36 cellular contexts compared by ENCODE assay signal in the genomic region with DNA sequence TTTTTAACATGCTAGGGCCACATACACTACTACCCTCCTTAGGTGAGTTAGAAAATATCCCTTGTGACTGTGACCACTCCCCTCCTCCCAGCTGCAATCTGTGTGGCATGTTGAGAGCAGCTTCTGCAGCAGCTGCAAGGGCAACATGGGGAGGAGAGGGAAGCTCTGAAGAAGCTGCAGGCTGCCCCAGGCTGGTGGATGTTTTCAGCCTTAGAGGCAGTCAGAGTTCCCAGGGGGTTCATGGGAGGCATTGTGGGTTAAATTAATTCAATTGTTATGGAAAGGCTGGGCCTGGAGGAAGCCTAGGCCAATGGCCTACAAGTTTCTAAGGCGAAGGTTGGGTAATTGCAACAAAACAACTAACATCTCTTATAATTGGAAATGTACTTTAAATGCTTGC.
"Had no signal": no experiment of that assay in that cellular context is flagged by ENCODE, and none has a peak within 500 bp of the region (broad histone marks: within the 10 kb centered on the region; RNA-seq: fewer than 3 reads in every experiment).

No MANE protein-coding gene starts in this region.

- DNase-seq: activated CD4-positive, alpha-beta memory T cell treated with anti-CD3 and anti-CD28 coated beads, Interleukin-2, amount 10 ng/mL, durations not matched to agents 7 days and 5 days; activated CD4-positive, alpha-beta T cell treated with anti-CD3 and anti-CD28 coated beads for 1 hour; activated CD4-positive, alpha-beta T cell treated with anti-CD3 and anti-CD28 coated beads for 48 hours; activated CD4-positive, CD25-positive, alpha-beta regulatory T cell; activated effector memory CD4-positive, alpha-beta T cell treated with anti-CD3 and anti-CD28 coated beads, Interleukin-2, amount 50 U/mL, for 16 hours; activated naive CD4-positive, alpha-beta T cell treated with Interleukin-2 at 50 U/mL for 16 hours; activated naive CD8-positive, alpha-beta T cell treated with anti-CD3 and anti-CD28 coated beads, Interleukin-2, amount 10 ng/mL, durations not matched to agents 7 days and 5 days; activated T-cell treated with anti-CD3 and anti-CD28 coated beads, Interleukin-2, amount 50 U/mL, for 1 hour; activated T-cell treated with anti-CD3 and anti-CD28 coated beads, Interleukin-2, amount 50 U/mL, for 72 hours; amygdala; Karpas-422; KBM-7; NCI-H1105; NCI-H1417 treated with DMSO at 0.1 percent for 48 hours; NCI-H187 treated with DMSO at 0.1 percent for 48 hours; NCI-H2081 treated with DMSO at 0.1 percent for 48 hours; NCI-H226; NCI-H446 treated with DMSO at 0.1 percent for 48 hours; NCI-H524; NCI-H69; NCI-H82; PC-3; Peyer's patch; RPMI8226; SHP77 treated with DMSO at 0.1 percent for 48 hours; SK-N-SH; T-cell; T-helper 17 cell; T-helper 9 cell had no signal

- H3K4me1 Mint-ChIP-seq: activated CD4-positive, alpha-beta memory T cell treated with anti-CD3 and anti-CD28 coated beads, Interleukin-2, amount 10 ng/mL, durations not matched to agents 7 days and 5 days; activated naive CD4-positive, alpha-beta T cell treated with anti-CD3 and anti-CD28 coated beads, Interleukin-2, amount 50 U/mL, for 24 hours; activated naive CD8-positive, alpha-beta T cell treated with anti-CD3 and anti-CD28 coated beads, Interleukin-2, amount 10 ng/mL, durations not matched to agents 7 days and 5 days; activated T-helper 17 cell treated with anti-CD3 and anti-CD28 coated beads, Interleukin-2, amount 50 U/mL, for 72 hours; central memory CD8-positive, alpha-beta T cell; T-cell; T-helper 17 cell had no signal

- H3K9me3 Mint-ChIP-seq: activated CD4-positive, alpha-beta memory T cell treated with anti-CD3 and anti-CD28 coated beads, Interleukin-2, amount 10 ng/mL, durations not matched to agents 7 days and 5 days; activated naive CD4-positive, alpha-beta T cell treated with anti-CD3 and anti-CD28 coated beads, Interleukin-2, amount 50 U/mL, for 24 hours; activated naive CD8-positive, alpha-beta T cell treated with anti-CD3 and anti-CD28 coated beads, Interleukin-2, amount 10 ng/mL, durations not matched to agents 7 days and 5 days; activated T-cell treated with anti-CD3 and anti-CD28 coated beads, Interleukin-2, amount 50 U/mL, for 72 hours; activated T-helper 17 cell treated with anti-CD3 and anti-CD28 coated beads, Interleukin-2, amount 50 U/mL, for 72 hours; central memory CD8-positive, alpha-beta T cell; T-cell had no signal

- H3K27ac ChIP-seq: ascending aorta, cardiac muscle cell, Peyer's patch, SJSA1, VCaP had no signal

- H3K27ac Mint-ChIP-seq: activated CD4-positive, alpha-beta memory T cell treated with anti-CD3 and anti-CD28 coated beads, Interleukin-2, amount 10 ng/mL, durations not matched to agents 7 days and 5 days; activated naive CD4-positive, alpha-beta T cell treated with anti-CD3 and anti-CD28 coated beads, Interleukin-2, amount 50 U/mL, for 24 hours; activated naive CD8-positive, alpha-beta T cell treated with anti-CD3 and anti-CD28 coated beads, Interleukin-2, amount 10 ng/mL, durations not matched to agents 7 days and 5 days; activated T-cell treated with anti-CD3 and anti-CD28 coated beads, Interleukin-2, amount 50 U/mL, for 72 hours; activated T-helper 17 cell treated with anti-CD3 and anti-CD28 coated beads, Interleukin-2, amount 50 U/mL, for 72 hours; T-cell; T-helper 17 cell had no signal

- H3K36me3 Mint-ChIP-seq: activated naive CD4-positive, alpha-beta T cell treated with anti-CD3 and anti-CD28 coated beads, Interleukin-2, amount 50 U/mL, for 24 hours; activated naive CD8-positive, alpha-beta T cell treated with anti-CD3 and anti-CD28 coated beads, Interleukin-2, amount 10 ng/mL, durations not matched to agents 7 days and 5 days; T-cell had no signal

- H3K27me3 Mint-ChIP-seq: activated CD4-positive, alpha-beta memory T cell treated with anti-CD3 and anti-CD28 coated beads, Interleukin-2, amount 10 ng/mL, durations not matched to agents 7 days and 5 days; activated naive CD4-positive, alpha-beta T cell treated with anti-CD3 and anti-CD28 coated beads, Interleukin-2, amount 50 U/mL, for 24 hours; activated naive CD8-positive, alpha-beta T cell treated with anti-CD3 and anti-CD28 coated beads, Interleukin-2, amount 10 ng/mL, durations not matched to agents 7 days and 5 days; activated T-helper 17 cell treated with anti-CD3 and anti-CD28 coated beads, Interleukin-2, amount 50 U/mL, for 72 hours; central memory CD8-positive, alpha-beta T cell; T-cell; T-helper 17 cell had no signal

- H3K9me3 ChIP-seq: ascending aorta, Peyer's patch, SJSA1, SK-N-SH had no signal

- H3K27me3 ChIP-seq: ascending aorta, cardiac muscle cell, Peyer's patch, SJSA1 had no signal

- H3K36me3 ChIP-seq: ascending aorta, cardiac muscle cell, Peyer's patch, SJSA1 had no signal

- H3K4me3 ChIP-seq: ascending aorta, cardiac muscle cell, Peyer's patch, SJSA1 had no signal

- ATAC-seq: activated T-cell treated with anti-CD3 and anti-CD28 coated beads, Interleukin-2, amount 50 U/mL, for 72 hours; activated T-helper 17 cell treated with anti-CD3 and anti-CD28 coated beads, Interleukin-2, amount 50 U/mL, for 72 hours; PC-3; T-cell; T-helper 17 cell had no signal

- H3K4me1 ChIP-seq: ascending aorta, Peyer's patch, SJSA1 had no signal

- H3K9ac ChIP-seq: SK-N-SH had no signal

- H3K4me3 Mint-ChIP-seq: activated CD4-positive, alpha-beta memory T cell treated with anti-CD3 and anti-CD28 coated beads, Interleukin-2, amount 10 ng/mL, durations not matched to agents 7 days and 5 days; activated naive CD4-positive, alpha-beta T cell treated with anti-CD3 and anti-CD28 coated beads, Interleukin-2, amount 50 U/mL, for 24 hours; activated naive CD8-positive, alpha-beta T cell treated with anti-CD3 and anti-CD28 coated beads, Interleukin-2, amount 10 ng/mL, durations not matched to agents 7 days and 5 days; activated T-cell treated with anti-CD3 and anti-CD28 coated beads, Interleukin-2, amount 50 U/mL, for 72 hours; activated T-helper 17 cell treated with anti-CD3 and anti-CD28 coated beads, Interleukin-2, amount 50 U/mL, for 72 hours; central memory CD8-positive, alpha-beta T cell; T-cell; T-helper 17 cell had no signal
